ENCODE assay signal across 9 cellular contexts in genomic region chr13:28493740-28494536, GRCh38. TPM values are rescaled to one million over a fixed set of nuclear protein-coding genes. Genes with fewer than 3 reads are reported as not detected.
A peak's percentile ranks its signal among the peaks of the same experiment; 100 is the strongest.
DNase-seq lines count a peak whose midpoint lies in the region; ATAC-seq, FAIRE-seq and TF ChIP-seq lines count a peak whose summit lies in the region.
"Had no signal": no experiment of that assay in that cellular context is flagged by ENCODE, and none has a peak within 500 bp of the region (broad histone marks: within the 10 kb centered on the region; RNA-seq: fewer than 3 reads in every experiment).

No MANE protein-coding gene starts in this region.

- peak overlapping the region; percentile 37 for H3K4me2 ChIP-seq in keratinocyte (ENCODE audit: control insufficient read depth, extremely low read depth, insufficient read depth, low read depth, low read length)

- peak; percentile 2 for ATAC-seq in activated CD4-positive, alpha-beta T cell treated with anti-CD3 and anti-CD28 coated beads for 36 hours
- peak; percentile 21 to 38 for ATAC-seq in activated T-cell treated with anti-CD3 and anti-CD28 coated beads, Interleukin-2, amount 50 U/mL, for 72 hours (replicated peaks in 1 of 2)
- ATAC-seq in GM18517 (IDR thresholded peaks at IDR 0.05; ENCODE audit: unreplicated experiment), result no peak
- ATAC-seq in GM18868 (IDR thresholded peaks at IDR 0.05; ENCODE audit: unreplicated experiment), result no peak

- CTCF ChIA-PET in activated CD4-positive, alpha-beta T cell treated with anti-CD3 and anti-CD28 coated beads for 36 hours (lab: Charles Lee), result no interaction called here

- WGBS in suprapubic skin, result 6% methylated on average over 16 of the region's 64 CpGs

- intact Hi-C loops in activated CD4-positive, alpha-beta T cell treated with anti-CD3 and anti-CD28 coated beads for 36 hours (cut with DNase I, micrococcal nuclease), result loop anchor here (2.0 kb wide), 3 partner anchors 31 to 143 kb away; no protein-coding TSS in a partner anchor

- dilution Hi-C loops in keratinocyte (cut with MboI; ENCODE audit: extremely low pct_ligation_motif_present, low sequenced_read_pairs), result no loop called here

- peaks cover 29% of the 10 kb centered on the region for H3K4me1 Mint-ChIP-seq in activated CD4-positive, alpha-beta T cell treated with anti-CD3 and anti-CD28 coated beads for 36 hours
- H3K4me1 Mint-ChIP-seq in activated T-cell treated with anti-CD3 and anti-CD28 coated beads, Interleukin-2, amount 50 U/mL, for 72 hours (ENCODE audit: low read depth), result peaks cover 61% of the 10 kb centered on the region

- H3K4me1 ChIP-seq in keratinocyte (ENCODE audit: control insufficient read depth, extremely low read depth, insufficient read depth, low read length) (peaks cover 3% of the 10 kb centered on the region), suprapubic skin (peaks cover 27% of the 10 kb centered on the region)

- TF ChIP-seq POLR2A in suprapubic skin (IDR thresholded peaks at IDR 0.05), result no peak

- no peak for TF ChIP-seq EP300 in suprapubic skin (IDR thresholded peaks at IDR 0.05)

- H3K27me3 ChIP-seq in keratinocyte (ENCODE audit: control insufficient read depth, extremely low read depth, insufficient read depth, low read length) (peaks cover 65% of the 10 kb centered on the region), suprapubic skin (peaks cover 78% of the 10 kb centered on the region)

- TF ChIP-seq CTCF in keratinocyte (optimal IDR thresholded peaks at IDR 0.05 in 1 of 3, IDR thresholded peaks at IDR 0.05 in 1 of 3, conservative IDR thresholded peaks at IDR 0.05 in 1 of 3; ENCODE audit: extremely low read depth in 1 of 3, insufficient read depth in 2 of 3, low read length in 3 of 3), result no peak
- no peak for TF ChIP-seq CTCF in suprapubic skin (IDR thresholded peaks at IDR 0.05)

- peaks cover 11% of the 10 kb centered on the region for H3K36me3 Mint-ChIP-seq in activated CD4-positive, alpha-beta T cell treated with anti-CD3 and anti-CD28 coated beads for 36 hours (ENCODE audit: low read depth)
- H3K36me3 Mint-ChIP-seq in activated T-cell treated with anti-CD3 and anti-CD28 coated beads, Interleukin-2, amount 50 U/mL, for 72 hours (ENCODE audit: insufficient read depth in 2 of 2), result peaks cover 9 to 10% of the 10 kb centered on the region in 2 donors
- H3K36me3 Mint-ChIP-seq: CD4-positive, CD25-positive, alpha-beta regulatory T cell had no signal

- POLR2A ChIA-PET in activated CD4-positive, alpha-beta T cell treated with anti-CD3 and anti-CD28 coated beads for 36 hours (lab: Charles Lee), result interaction anchor here (0.8 kb wide), 1 partner anchor 165 kb away, joined by 3 read pairs; the partner anchor contains the start of gene POMP

- H3K4me3 ChIP-seq in keratinocyte (ENCODE audit: control insufficient read depth in 2 of 3, extremely low read depth in 1 of 3, insufficient read depth in 2 of 3, low read depth in 1 of 3, low read length in 3 of 3), result peak overlapping the region in 1 of 3 experiments; percentile 18
- H3K4me3 ChIP-seq in suprapubic skin, result peak overlapping the region; percentile 63

- no peaks in the 10 kb centered on the region for H3K79me2 ChIP-seq in keratinocyte (ENCODE audit: control insufficient read depth, insufficient read depth, low read length)

- no peaks in the 10 kb centered on the region for H3K36me3 ChIP-seq in keratinocyte (ENCODE audit: control insufficient read depth in 2 of 2, extremely low read depth in 1 of 2, insufficient read depth in 2 of 2, low read length in 2 of 2)
- no peaks in the 10 kb centered on the region for H3K36me3 ChIP-seq in suprapubic skin

- H3K9me3 Mint-ChIP-seq in activated CD4-positive, alpha-beta T cell treated with anti-CD3 and anti-CD28 coated beads for 36 hours (ENCODE audit: low read depth), result no peaks in the 10 kb centered on the region
- H3K9me3 Mint-ChIP-seq in activated T-cell treated with anti-CD3 and anti-CD28 coated beads, Interleukin-2, amount 50 U/mL, for 72 hours, result no peaks in the 10 kb centered on the region

- no peak overlapping the region for H2AFZ ChIP-seq in keratinocyte (ENCODE audit: control insufficient read depth, low read length)

- peak overlapping the region; percentile 76 for H3K4me3 Mint-ChIP-seq in activated CD4-positive, alpha-beta T cell treated with anti-CD3 and anti-CD28 coated beads for 36 hours
- peak overlapping the region; percentile 89 to 95 for H3K4me3 Mint-ChIP-seq in activated T-cell treated with anti-CD3 and anti-CD28 coated beads, Interleukin-2, amount 50 U/mL, for 72 hours

- H3K27me3 Mint-ChIP-seq in activated CD4-positive, alpha-beta T cell treated with anti-CD3 and anti-CD28 coated beads for 36 hours, result peaks cover 41% of the 10 kb centered on the region
- H3K27me3 Mint-ChIP-seq in activated T-cell treated with anti-CD3 and anti-CD28 coated beads, Interleukin-2, amount 50 U/mL, for 72 hours (ENCODE audit: low read depth), result peaks cover 25% of the 10 kb centered on the region

- H3K9me3 ChIP-seq in keratinocyte (ENCODE audit: control insufficient read depth, low read depth, low read length) (no peaks in the 10 kb centered on the region), suprapubic skin (no peaks in the 10 kb centered on the region)

- H4K20me1 ChIP-seq in keratinocyte (ENCODE audit: control insufficient read depth, extremely low read depth, insufficient read depth, low read length), result no peaks in the 10 kb centered on the region

- H3K9me1 ChIP-seq in keratinocyte (ENCODE audit: control insufficient read depth, extremely low read depth, insufficient read depth, low read length), result no peaks in the 10 kb centered on the region

- H3K27ac ChIP-seq in keratinocyte (ENCODE audit: control insufficient read depth, insufficient read depth, low read length) (no peak overlapping the region), suprapubic skin (peak overlapping the region; percentile 44)

- peak; percentile 28 for DNase-seq in activated CD4-positive, alpha-beta T cell treated with anti-CD3 and anti-CD28 coated beads for 36 hours
- DNase-seq in activated CD4-positive, alpha-beta T cell treated with anti-CD3 and anti-CD28 coated beads, Interleukin-2, amount 50 U/mL, for 1 hour, result no peak
- DNase-seq in activated T-cell treated with anti-CD3 and anti-CD28 coated beads, Interleukin-2, amount 50 U/mL, for 72 hours, result peak; percentile 10 to 34
- DNase-seq in keratinocyte (ENCODE audit: low read depth, low spot score) (no peak), suprapubic skin (ENCODE audit: low spot score in 2 of 2) (no peak), NCI-H1694 (lab: John Stamatoyannopoulos, UW) (no peak)
- DNase-seq: CD4-positive, CD25-positive, alpha-beta regulatory T cell had no signal

- H3K9ac ChIP-seq in keratinocyte (ENCODE audit: control insufficient read depth, extremely low read depth, insufficient read depth, low read length), result no peak overlapping the region

- peak overlapping the region; percentile 55 for H3K27ac Mint-ChIP-seq in activated CD4-positive, alpha-beta T cell treated with anti-CD3 and anti-CD28 coated beads for 36 hours
- peak overlapping the region; percentile 54 for H3K27ac Mint-ChIP-seq in activated T-cell treated with anti-CD3 and anti-CD28 coated beads, Interleukin-2, amount 50 U/mL, for 72 hours
- H3K27ac Mint-ChIP-seq: CD4-positive, CD25-positive, alpha-beta regulatory T cell had no signal

- FAIRE-seq in keratinocyte (lab: Jason Lieb, UNC), result no peak

RNA-seq across cellular contexts. Expression of gene FLT1, which starts 1.0 kb away (rescaled TPM):
- total RNA-seq in activated CD4-positive, alpha-beta T cell treated with anti-CD3 and anti-CD28 coated beads for 36 hours, result 10 to 100 TPM; 21.7 to 27.4 TPM
- total RNA-seq in activated T-cell treated with anti-CD3 and anti-CD28 coated beads, Interleukin-2, amount 50 U/mL, for 72 hours, result 10 to 100 TPM; 35.8 to 43.8 TPM
- 0.01 to 0.21 TPM (median 0.02 TPM) in 3 replicates for polyA plus RNA-seq in keratinocyte
- polyA plus RNA-seq in keratinocyte (2011; ENCODE audit: low read depth), result 0.05 TPM
- 0.02 TPM in 1 of 2 replicates, not detected in the other for polyA plus RNA-seq in keratinocyte (2011; cell fraction: cytosol; rRNA removed)
- 0.16 and 0.19 TPM in 2 replicates for polyA plus RNA-seq in keratinocyte (2011; cell fraction: nucleus; rRNA removed)
- polyA plus RNA-seq in keratinocyte (2012; ENCODE audit: low replicate concordance), result 0.24 TPM in 1 of 2 replicates, not detected in the other
- polyA minus RNA-seq in keratinocyte, result not detected in 3 replicates
- not detected for polyA minus RNA-seq in keratinocyte (2011; cell fraction: cytosol; rRNA and poly(A)+ RNA removed)
- polyA minus RNA-seq in keratinocyte (2011; cell fraction: nucleus; rRNA and poly(A)+ RNA removed), result 0.11 and 0.23 TPM in 2 replicates
- 10 to 100 TPM in 1 of 4 donors, 1 to 10 TPM in 3; 3.8 to 14.2 (median 6.8) TPM for total RNA-seq in suprapubic skin

Comparison
In these comparisons a context has a peak if more than half of its experiments do, and no peak if none do; other contexts are left out.
1. DNase-seq: peak in activated CD4-positive, alpha-beta T cell treated with anti-CD3 and anti-CD28 coated beads for 36 hours (single experiment) and activated T-cell treated with anti-CD3 and anti-CD28 coated beads, Interleukin-2, amount 50 U/mL, for 72 hours (2 of 2); none in activated CD4-positive, alpha-beta T cell treated with anti-CD3 and anti-CD28 coated beads, Interleukin-2, amount 50 U/mL, for 1 hour (single experiment), keratinocyte (single experiment), suprapubic skin (0 of 2) and NCI-H1694 (single experiment).
2. ATAC-seq: peak in activated CD4-positive, alpha-beta T cell treated with anti-CD3 and anti-CD28 coated beads for 36 hours (single experiment) and activated T-cell treated with anti-CD3 and anti-CD28 coated beads, Interleukin-2, amount 50 U/mL, for 72 hours (2 of 2); none in GM18517 (single experiment) and GM18868 (single experiment).